ENCODE assay signal across 1 cellular context in the genomic region with DNA sequence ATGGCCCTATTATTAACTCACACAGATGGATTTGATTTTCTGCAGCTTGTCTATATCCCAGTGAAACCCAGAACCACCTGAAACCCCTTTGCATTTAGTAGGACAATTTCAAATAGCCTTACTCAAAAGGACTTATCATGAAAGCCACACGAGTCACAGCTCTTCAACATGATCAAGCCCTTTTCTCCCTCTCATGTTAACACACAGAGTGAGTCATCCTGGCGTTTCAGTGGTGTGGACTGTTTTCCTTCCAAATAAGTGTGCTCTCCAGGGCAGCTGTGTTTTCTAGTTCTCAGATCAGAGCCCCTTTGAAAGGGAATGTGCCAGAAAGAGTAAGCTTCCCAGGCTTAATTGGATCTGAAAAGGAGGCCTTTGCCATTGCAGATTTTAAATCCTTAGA.
A peak's percentile ranks its signal among the peaks of the same experiment; 100 is the strongest.
TF ChIP-seq lines count a peak whose summit lies in the region.

No MANE protein-coding gene starts in this region.

TF ChIP-seq in endothelial cell of umbilical vein, 7 proteins besides CTCF, POLR2A, EP300 and RAD21:
- peak; percentile 47 for TF ChIP-seq FOS (IDR thresholded peaks at IDR 0.05; ENCODE audit: borderline replicate concordance, insufficient read depth, low read length)
- TF ChIP-seq MYC (IDR thresholded peaks at IDR 0.05; ENCODE audit: low read depth, low read length): no peak
- TF ChIP-seq, protein P1, sequence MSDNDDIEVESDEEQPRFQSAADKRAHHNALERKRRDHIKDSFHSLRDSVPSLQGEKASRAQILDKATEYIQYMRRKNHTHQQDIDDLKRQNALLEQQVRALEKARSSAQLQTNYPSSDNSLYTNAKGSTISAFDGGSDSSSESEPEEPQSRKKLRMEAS (IDR thresholded peaks at IDR 0.05; ENCODE audit: insufficient read depth, insufficient read length): no peak
- no peak for TF ChIP-seq GATA2 (IDR thresholded peaks at IDR 0.05; ENCODE audit: insufficient read depth, insufficient read length, low read depth, low read length)
